Comparison of ENCODE assay signal across 26 cellular contexts in the genomic region with DNA sequence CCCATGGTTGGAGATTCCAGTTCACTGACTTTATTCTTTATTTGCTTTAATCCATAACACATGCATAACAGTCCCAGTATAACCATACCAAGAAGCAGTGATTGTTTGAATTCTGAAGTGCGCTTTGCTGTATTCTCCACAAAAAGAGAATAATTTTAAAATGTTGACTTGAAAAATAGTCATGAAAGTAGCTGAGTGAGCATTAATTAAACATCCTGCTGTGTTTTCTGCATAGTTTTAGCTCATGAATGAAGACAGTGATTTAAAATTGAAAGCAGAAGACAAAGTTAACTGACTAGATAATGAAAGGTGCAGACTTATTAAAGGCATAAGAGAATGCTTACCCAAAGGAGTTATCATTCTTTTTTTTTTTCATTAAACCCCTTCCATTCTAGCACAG.
"Had no signal": no experiment of that assay in that cellular context is flagged by ENCODE, and none has a peak within 500 bp of the region (broad histone marks: within the 10 kb centered on the region; RNA-seq: fewer than 3 reads in every experiment).

No MANE protein-coding gene starts in this region.

- H3K4me1 ChIP-seq: colonic mucosa, esophagus muscularis mucosa, esophagus squamous epithelium, foreskin keratinocyte, gastrocnemius medialis, gastroesophageal sphincter, heart right ventricle had no signal

- FAIRE-seq: colon, endometrium, endothelial cell of umbilical vein, frontal cortex had no signal

- H3K9me3 ChIP-seq: colonic mucosa, esophagus muscularis mucosa, esophagus squamous epithelium, gastrocnemius medialis, gastroesophageal sphincter had no signal

- H3K27ac ChIP-seq: colonic mucosa, coronary artery, dorsolateral prefrontal cortex, epithelial cell of prostate, esophagus muscularis mucosa, esophagus squamous epithelium, foreskin keratinocyte, gastrocnemius medialis, gastroesophageal sphincter, heart right ventricle had no signal

- H3K36me3 ChIP-seq: colonic mucosa, esophagus muscularis mucosa, esophagus squamous epithelium, gastrocnemius medialis, gastroesophageal sphincter, heart right ventricle had no signal

- H3K4me3 ChIP-seq: colonic mucosa, coronary artery, dorsolateral prefrontal cortex, esophagus muscularis mucosa, esophagus squamous epithelium, gastrocnemius medialis, gastroesophageal sphincter, heart right ventricle had no signal

- DNase-seq: colonic mucosa; cortex of kidney; dermis blood vessel endothelial cell; dorsolateral prefrontal cortex; effector CD4-positive, alpha-beta T cell; effector CD8-positive, alpha-beta T cell; effector memory CD4-positive, alpha-beta T cell; effector memory CD8-positive, alpha-beta T cell; endodermal cell; erythroblast; esophagus squamous epithelium; foreskin fibroblast; foreskin keratinocyte; gastrocnemius medialis; glutamatergic neuron; head of caudate nucleus; heart right ventricle had no signal

- H3K27me3 ChIP-seq: colonic mucosa, esophagus muscularis mucosa, esophagus squamous epithelium, foreskin keratinocyte, gastrocnemius medialis, gastroesophageal sphincter, heart right ventricle had no signal

- ATAC-seq: effector memory CD8-positive, alpha-beta T cell; esophagus mucosa; foreskin keratinocyte; gastrocnemius medialis; gastroesophageal sphincter; heart right ventricle had no signal
